ENCODE assay signal across 8 cellular contexts in genomic region chr12:116381744-116382455, GRCh38.
DNase-seq lines count a peak whose midpoint lies in the region; ATAC-seq and TF ChIP-seq lines count a peak whose summit lies in the region.
"Had no signal": no experiment of that assay in that cellular context is flagged by ENCODE, and none has a peak within 500 bp of the region (broad histone marks: within the 10 kb centered on the region; RNA-seq: fewer than 3 reads in every experiment).

No MANE protein-coding gene starts in this region.

- no peak for TF ChIP-seq POLR2A in HCT116 (IDR thresholded peaks at IDR 0.05; ENCODE audit: borderline replicate concordance, extremely low read depth, insufficient read depth, insufficient read length)
- TF ChIP-seq POLR2A in stomach (IDR thresholded peaks at IDR 0.05), result no peak

- H3K36me3 ChIP-seq in HCT116 (ENCODE audit: control insufficient read depth in 1 of 2, insufficient read depth in 2 of 2, low read length in 2 of 2), result no peaks in the 10 kb centered on the region
- no peaks in the 10 kb centered on the region for H3K36me3 ChIP-seq in thoracic aorta
- no peaks in the 10 kb centered on the region for H3K36me3 ChIP-seq in stomach

- no peak for TF ChIP-seq RAD21 in HCT116 (IDR thresholded peaks at IDR 0.05; ENCODE audit: low read depth)

- no peak for TF ChIP-seq CTCF in HCT116 (IDR thresholded peaks at IDR 0.05 in 2 of 3, conservative IDR thresholded peaks at IDR 0.05 in 1 of 3; ENCODE audit: borderline replicate concordance in 1 of 3, insufficient read depth in 1 of 3, low read depth in 2 of 3, low read length in 2 of 3)
- no peak for TF ChIP-seq CTCF in thoracic aorta (IDR thresholded peaks at IDR 0.05)
- TF ChIP-seq CTCF in glutamatergic neuron (IDR thresholded peaks at IDR 0.05; ENCODE audit: partially characterized antibody, unreplicated experiment), result no peak
- TF ChIP-seq CTCF in stomach (IDR thresholded peaks at IDR 0.05), result no peak

- intact Hi-C loops in HCT116 (cut with micrococcal nuclease) (no loop called here), stomach (cut with DNase I; ENCODE audit: low total_unique reads) (no loop called here)

- H3K4me1 Mint-ChIP-seq in glutamatergic neuron (ENCODE audit: low read depth, unreplicated experiment), result peaks cover 2% of the 10 kb centered on the region
- peaks cover under 1% of the 10 kb centered on the region for H3K4me1 Mint-ChIP-seq in activated T-cell treated with anti-CD3 and anti-CD28 coated beads, Interleukin-2, amount 50 U/mL, for 72 hours (ENCODE audit: low read depth)

- no peaks in the 10 kb centered on the region for H4K20me1 ChIP-seq in HCT116 (ENCODE audit: insufficient read depth)

- H2AFZ ChIP-seq in HCT116 (ENCODE audit: low read depth, low read length, poor library complexity, severe bottlenecking), result no peak overlapping the region

- no peak overlapping the region for H3K9ac ChIP-seq in HCT116 (ENCODE audit: low read length)

- H3K9me3 Mint-ChIP-seq in glutamatergic neuron (ENCODE audit: unreplicated experiment), result no peaks in the 10 kb centered on the region
- H3K9me3 Mint-ChIP-seq in activated T-cell treated with anti-CD3 and anti-CD28 coated beads, Interleukin-2, amount 50 U/mL, for 72 hours, result no peaks in the 10 kb centered on the region

- POLR2A ChIA-PET in HCT116 (lab: Charles Lee), result no interaction called here

- 38 to 46% (median 43%) methylated on average over 13 of the region's 13 CpGs for WGBS in stomach, 5 donors

- DNase-seq in HCT116 (ENCODE audit: low read depth, low spot score) (no peak), amniotic stem cell (lab: John Stamatoyannopoulos, UW) (peak; percentile 85), iPS DF 4.7 (ENCODE audit: extremely low read depth, low spot score) (peak; percentile 60), thoracic aorta (ENCODE audit: low spot score) (no peak), glutamatergic neuron (no peak), stomach (no peak)
- no peak for DNase-seq in activated T-cell treated with anti-CD3 and anti-CD28 coated beads, Interleukin-2, amount 50 U/mL, for 72 hours
- DNase-seq: NCI-H524 treated with DMSO at 0.1 percent for 48 hours had no signal

- RAD21 ChIA-PET in HCT116 (lab: Charles Lee; ENCODE audit: low non-redundant PET in 1 of 2, low total read pairs in 2 of 2, uncharacterized antibody in 2 of 2, unreplicated experiment in 2 of 2), result no interaction called here

- no peaks in the 10 kb centered on the region for H3K9me3 ChIP-seq in HCT116 (ENCODE audit: control insufficient read depth in 1 of 2, insufficient read depth in 1 of 2, low read depth in 1 of 2, low read length in 2 of 2)
- no peaks in the 10 kb centered on the region for H3K9me3 ChIP-seq in thoracic aorta
- H3K9me3 ChIP-seq in stomach, result no peaks in the 10 kb centered on the region

- no peaks in the 10 kb centered on the region for H3K36me3 Mint-ChIP-seq in glutamatergic neuron (ENCODE audit: unreplicated experiment)
- H3K36me3 Mint-ChIP-seq in activated T-cell treated with anti-CD3 and anti-CD28 coated beads, Interleukin-2, amount 50 U/mL, for 72 hours (ENCODE audit: insufficient read depth in 2 of 2), result no peaks in the 10 kb centered on the region

- H3K27ac ChIP-seq in HCT116 (ENCODE audit: low read depth, low read length) (no peak overlapping the region), thoracic aorta (peak overlapping the region; percentile 22 to 58), stomach (peak overlapping the region in 1 of 5 donors; percentile 1)

- H3K4me3 ChIP-seq in HCT116 (replicated peaks in 1 of 2; ENCODE audit: low read depth in 1 of 2, low read length in 2 of 2), result no peak overlapping the region
- H3K4me3 ChIP-seq in thoracic aorta, result peak overlapping the region; percentile 29
- H3K4me3 ChIP-seq in stomach, result no peak overlapping the region

- no TSS peak for BruUV-seq in HCT116 (replicated peaks; lab: Mats Ljungman, UMichigan)

- CTCF ChIA-PET in HCT116 (lab: Charles Lee), result no interaction called here

- no peak for ATAC-seq in HCT116
- ATAC-seq in thoracic aorta (ENCODE audit: insufficient number of reproducible peaks, low FRiP score, low read depth), result no peak
- no peak for ATAC-seq in activated T-cell treated with anti-CD3 and anti-CD28 coated beads, Interleukin-2, amount 50 U/mL, for 72 hours (replicated peaks in 1 of 2)

- H3K4me1 ChIP-seq in HCT116 (ENCODE audit: control insufficient read depth in 1 of 2, insufficient read depth in 2 of 2, low read length in 2 of 2), result peaks cover 12 to 52% of the 10 kb centered on the region in 2 experiments; a peak in 3 of 4 replicates
- peaks cover 23 to 51% of the 10 kb centered on the region in 2 donors for H3K4me1 ChIP-seq in thoracic aorta (ENCODE audit: control insufficient read depth in 1 of 2, low read depth in 2 of 2)
- peaks cover 0 to 35% (median 17%) of the 10 kb centered on the region in 4 donors for H3K4me1 ChIP-seq in stomach

- H3K79me2 ChIP-seq in HCT116 (ENCODE audit: insufficient read depth, low read length), result no peaks in the 10 kb centered on the region

- H3K9me2 ChIP-seq in HCT116 (ENCODE audit: insufficient read depth), result no peaks in the 10 kb centered on the region

- no peaks in the 10 kb centered on the region for H3K27me3 ChIP-seq in HCT116 (ENCODE audit: insufficient read depth, low read length)
- H3K27me3 ChIP-seq in thoracic aorta (replicated peaks; ENCODE audit: insufficient read depth), result no peaks in the 10 kb centered on the region
- H3K27me3 ChIP-seq in stomach, result no peaks in the 10 kb centered on the region

- H3K4me2 ChIP-seq in HCT116 (ENCODE audit: low read length), result peak overlapping the region; percentile 44

- no peak overlapping the region for H3K27ac Mint-ChIP-seq in glutamatergic neuron (ENCODE audit: unreplicated experiment)
- no peak overlapping the region for H3K27ac Mint-ChIP-seq in activated T-cell treated with anti-CD3 and anti-CD28 coated beads, Interleukin-2, amount 50 U/mL, for 72 hours

- no peak for TF ChIP-seq EP300 in stomach (IDR thresholded peaks at IDR 0.05)

- H3K27me3 Mint-ChIP-seq in glutamatergic neuron (ENCODE audit: unreplicated experiment), result peaks cover 8% of the 10 kb centered on the region
- H3K27me3 Mint-ChIP-seq in activated T-cell treated with anti-CD3 and anti-CD28 coated beads, Interleukin-2, amount 50 U/mL, for 72 hours (ENCODE audit: low read depth), result no peaks in the 10 kb centered on the region

- H3K4me3 Mint-ChIP-seq in glutamatergic neuron (ENCODE audit: unreplicated experiment), result no peak overlapping the region
- no peak overlapping the region for H3K4me3 Mint-ChIP-seq in activated T-cell treated with anti-CD3 and anti-CD28 coated beads, Interleukin-2, amount 50 U/mL, for 72 hours

TF ChIP-seq in HCT116, 20 proteins besides CTCF, POLR2A, EP300 and RAD21:
- TF ChIP-seq SIN3A (IDR thresholded peaks at IDR 0.05; ENCODE audit: low read depth) (no peak), EGR1 (IDR thresholded peaks at IDR 0.05; ENCODE audit: low read depth) (no peak), JUND (IDR thresholded peaks at IDR 0.05) (no peak), ELF1 (IDR thresholded peaks at IDR 0.05; ENCODE audit: borderline replicate concordance, low read depth) (no peak), ZFX (IDR thresholded peaks at IDR 0.05) (no peak), EZH2phosphoT487 (IDR thresholded peaks at IDR 0.05; ENCODE audit: borderline replicate concordance) (no peak), FOSL1 (IDR thresholded peaks at IDR 0.05; ENCODE audit: low read depth) (no peak)
- TF ChIP-seq, protein P1, sequence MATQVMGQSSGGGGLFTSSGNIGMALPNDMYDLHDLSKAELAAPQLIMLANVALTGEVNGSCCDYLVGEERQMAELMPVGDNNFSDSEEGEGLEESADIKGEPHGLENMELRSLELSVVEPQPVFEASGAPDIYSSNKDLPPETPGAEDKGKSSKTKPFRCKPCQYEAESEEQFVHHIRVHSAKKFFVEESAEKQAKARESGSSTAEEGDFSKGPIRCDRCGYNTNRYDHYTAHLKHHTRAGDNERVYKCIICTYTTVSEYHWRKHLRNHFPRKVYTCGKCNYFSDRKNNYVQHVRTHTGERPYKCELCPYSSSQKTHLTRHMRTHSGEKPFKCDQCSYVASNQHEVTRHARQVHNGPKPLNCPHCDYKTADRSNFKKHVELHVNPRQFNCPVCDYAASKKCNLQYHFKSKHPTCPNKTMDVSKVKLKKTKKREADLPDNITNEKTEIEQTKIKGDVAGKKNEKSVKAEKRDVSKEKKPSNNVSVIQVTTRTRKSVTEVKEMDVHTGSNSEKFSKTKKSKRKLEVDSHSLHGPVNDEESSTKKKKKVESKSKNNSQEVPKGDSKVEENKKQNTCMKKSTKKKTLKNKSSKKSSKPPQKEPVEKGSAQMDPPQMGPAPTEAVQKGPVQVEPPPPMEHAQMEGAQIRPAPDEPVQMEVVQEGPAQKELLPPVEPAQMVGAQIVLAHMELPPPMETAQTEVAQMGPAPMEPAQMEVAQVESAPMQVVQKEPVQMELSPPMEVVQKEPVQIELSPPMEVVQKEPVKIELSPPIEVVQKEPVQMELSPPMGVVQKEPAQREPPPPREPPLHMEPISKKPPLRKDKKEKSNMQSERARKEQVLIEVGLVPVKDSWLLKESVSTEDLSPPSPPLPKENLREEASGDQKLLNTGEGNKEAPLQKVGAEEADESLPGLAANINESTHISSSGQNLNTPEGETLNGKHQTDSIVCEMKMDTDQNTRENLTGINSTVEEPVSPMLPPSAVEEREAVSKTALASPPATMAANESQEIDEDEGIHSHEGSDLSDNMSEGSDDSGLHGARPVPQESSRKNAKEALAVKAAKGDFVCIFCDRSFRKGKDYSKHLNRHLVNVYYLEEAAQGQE (IDR thresholded peaks at IDR 0.05; ENCODE audit: low read depth), result no peak
- TF ChIP-seq, protein P2, sequence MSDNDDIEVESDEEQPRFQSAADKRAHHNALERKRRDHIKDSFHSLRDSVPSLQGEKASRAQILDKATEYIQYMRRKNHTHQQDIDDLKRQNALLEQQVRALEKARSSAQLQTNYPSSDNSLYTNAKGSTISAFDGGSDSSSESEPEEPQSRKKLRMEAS (IDR thresholded peaks at IDR 0.05), result no peak

Comparison
In these comparisons a context has a peak if more than half of its experiments do, and no peak if none do; other contexts are left out.
1. DNase-seq: peak in amniotic stem cell (single experiment) and iPS DF 4.7 (single experiment); none in HCT116 (single experiment), thoracic aorta (single experiment), glutamatergic neuron (single experiment), stomach (single experiment) and activated T-cell treated with anti-CD3 and anti-CD28 coated beads, Interleukin-2, amount 50 U/mL, for 72 hours (0 of 2).